In the genomic region with DNA sequence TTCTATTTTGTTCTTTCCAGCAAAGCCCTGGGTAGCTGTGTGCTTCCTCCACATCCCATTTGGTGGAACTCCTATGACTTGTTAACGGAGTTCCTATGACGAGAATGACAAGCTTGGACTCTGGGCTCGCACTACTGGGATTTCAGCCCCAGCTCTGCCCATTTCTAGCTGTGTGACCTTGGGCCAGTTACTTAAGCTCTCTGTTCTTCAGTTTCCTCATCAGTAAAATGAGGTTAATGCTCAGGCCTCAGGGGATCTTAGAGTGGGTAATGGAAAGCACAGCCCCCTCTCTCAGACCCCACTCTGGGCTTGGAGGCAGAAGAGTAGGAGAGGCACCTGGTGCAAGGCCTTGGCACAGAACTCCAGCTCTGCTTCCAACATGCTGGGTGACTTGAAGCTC, we compare ENCODE assay signal across 2 cellular contexts.
TF ChIP-seq lines count a peak whose summit lies in the region.

No MANE protein-coding gene starts in this region.

TF ChIP-seq in IMR-90, 13 proteins besides CTCF, POLR2A, EP300 and RAD21:
- TF ChIP-seq NFE2L2 (IDR thresholded peaks at IDR 0.05; ENCODE audit: low read depth, low read length), result no peak
- no peak for TF ChIP-seq BHLHE40 (IDR thresholded peaks at IDR 0.05; ENCODE audit: low read depth, low read length)
- no peak for TF ChIP-seq RCOR1 (IDR thresholded peaks at IDR 0.05; ENCODE audit: insufficient replicate concordance, low read length)
- TF ChIP-seq SMC3 (IDR thresholded peaks at IDR 0.05; ENCODE audit: low read depth, low read length), result no peak
- no peak for TF ChIP-seq FOS (IDR thresholded peaks at IDR 0.05; ENCODE audit: low read depth, low read length)
- TF ChIP-seq ELK1 (IDR thresholded peaks at IDR 0.05; ENCODE audit: borderline replicate concordance, low read depth, low read length), result no peak
- no peak for TF ChIP-seq MAZ (IDR thresholded peaks at IDR 0.05; ENCODE audit: borderline replicate concordance, low read depth, low read length)
- TF ChIP-seq MAFK (IDR thresholded peaks at IDR 0.05; ENCODE audit: low read depth, low read length), result no peak
- TF ChIP-seq RFX5 (IDR thresholded peaks at IDR 0.05; ENCODE audit: low read depth, low read length), result no peak
- TF ChIP-seq, protein P1, sequence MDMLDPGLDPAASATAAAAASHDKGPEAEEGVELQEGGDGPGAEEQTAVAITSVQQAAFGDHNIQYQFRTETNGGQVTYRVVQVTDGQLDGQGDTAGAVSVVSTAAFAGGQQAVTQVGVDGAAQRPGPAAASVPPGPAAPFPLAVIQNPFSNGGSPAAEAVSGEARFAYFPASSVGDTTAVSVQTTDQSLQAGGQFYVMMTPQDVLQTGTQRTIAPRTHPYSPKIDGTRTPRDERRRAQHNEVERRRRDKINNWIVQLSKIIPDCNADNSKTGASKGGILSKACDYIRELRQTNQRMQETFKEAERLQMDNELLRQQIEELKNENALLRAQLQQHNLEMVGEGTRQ (IDR thresholded peaks at IDR 0.05; ENCODE audit: low read depth, low read length), result no peak
- no peak for TF ChIP-seq CHD1 (IDR thresholded peaks at IDR 0.05; ENCODE audit: low read depth, low read length)

TF ChIP-seq in H1, 55 proteins besides CTCF, POLR2A, EP300 and RAD21:
- TF ChIP-seq JUN (IDR thresholded peaks at IDR 0.05; ENCODE audit: low read depth, low read length) (no peak), POLR2AphosphoS5 (IDR thresholded peaks at IDR 0.05; ENCODE audit: low read depth, low read length) (no peak), SRF (IDR thresholded peaks at IDR 0.05; ENCODE audit: low read depth, low read length) (no peak), HDAC2 (IDR thresholded peaks at IDR 0.05; ENCODE audit: borderline replicate concordance in 1 of 2, low read depth in 2 of 2, low read length in 2 of 2) (no peak), TBP (IDR thresholded peaks at IDR 0.05; ENCODE audit: low read depth, low read length) (no peak), SIX5 (IDR thresholded peaks at IDR 0.05; ENCODE audit: low read depth, low read length) (no peak), CEBPB (IDR thresholded peaks at IDR 0.05; ENCODE audit: low read depth, low read length) (no peak), NANOG (IDR thresholded peaks at IDR 0.05; ENCODE audit: insufficient read depth, low read depth, low read length, poor library complexity, severe bottlenecking) (no peak)
